11 cellular contexts compared by ENCODE assay signal in the genomic region with DNA sequence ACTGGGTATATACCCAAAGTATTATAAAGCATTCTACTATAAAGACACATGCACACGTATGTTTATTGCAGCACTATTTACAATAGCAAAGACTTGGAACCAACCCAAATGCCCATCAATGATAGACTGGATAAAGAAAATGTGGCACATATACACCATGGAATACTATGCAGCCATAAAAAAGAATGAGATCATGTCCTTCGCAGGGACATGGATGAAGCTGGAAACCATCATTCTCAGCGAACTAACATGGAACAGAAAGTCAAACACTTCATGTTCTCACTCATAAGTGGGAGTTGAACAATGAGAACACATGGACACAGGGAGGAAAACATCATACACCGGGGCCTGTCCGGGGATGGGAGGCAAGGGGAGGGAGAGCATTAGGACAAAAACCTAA. TPM values are rescaled to one million over a fixed set of nuclear protein-coding genes. Genes with fewer than 3 reads are reported as not detected.
"Had no signal": no experiment of that assay in that cellular context is flagged by ENCODE, and none has a peak within 500 bp of the region (broad histone marks: within the 10 kb centered on the region; RNA-seq: fewer than 3 reads in every experiment).

No MANE protein-coding gene starts in this region.

RNA-seq across cellular contexts. Expression of a gene that starts 39.4 kb away (rescaled TPM):
- total RNA-seq: activated naive CD4-positive, alpha-beta T cell treated with anti-CD3 and anti-CD28 coated beads for 36 hours; activated naive CD4-positive, alpha-beta T cell treated with anti-CD3 and anti-CD28 coated beads, Interleukin-2, amount 50 U/mL, for 72 hours; activated naive CD8-positive, alpha-beta T cell treated with anti-CD3 and anti-CD28 coated beads for 36 hours; activated naive CD8-positive, alpha-beta T cell treated with anti-CD3 and anti-CD28 coated beads, Interleukin-2, amount 10 ng/mL, durations not matched to agents 7 days and 5 days; activated T-cell treated with anti-CD3 and anti-CD28 coated beads, Interleukin-2, amount 50 U/mL, for 4 hours; activated T-cell treated with anti-CD3 and anti-CD28 coated beads, Interleukin-2, amount 50 U/mL, for 72 hours; activated T-helper 1 cell treated with anti-CD3 and anti-CD28 coated beads, Interleukin-12 subunit alpha, Interleukin-12 subunit beta, Interleukin-2, Interleukin-4 antibody, amounts not matched to agents 30 ng/mL and 10 ng/mL and 1 ng/mL, durations not matched to agents 14 hours and 24 hours and 36 hours; activated T-helper 17 cell treated with anti-CD3 and anti-CD28 coated beads, Interleukin-2, amount 50 U/mL, for 72 hours; activated T-helper 2 cell treated with anti-CD3 and anti-CD28 coated beads, Interferon-gamma antibody, Interleukin-2, Interleukin-4, amounts not matched to agents 10 μg/mL and 5 μg/mL and 100 μg/mL, durations not matched to agents 14 hours and 24 hours and 36 hours; ascending aorta; bronchial epithelial cell had no signal
